ENCODE assay signal across 23 cellular contexts in genomic region chr4:59973496-59973895, GRCh38.
"Had no signal": no experiment of that assay in that cellular context is flagged by ENCODE, and none has a peak within 500 bp of the region (broad histone marks: within the 10 kb centered on the region; RNA-seq: fewer than 3 reads in every experiment).

No MANE protein-coding gene starts in this region.

- H3K4me3 Mint-ChIP-seq: naive thymus-derived CD4-positive, alpha-beta T cell; nephron progenitor cell; stimulated activated memory B cell treated with anti-CD40 and anti-IgM and Interleukin-4, amounts not matched to agents 10 μg/mL and 1 μg/mL and 100 μg/mL, for 72 hours; stimulated activated naive CD8-positive, alpha-beta T cell treated with anti-CD3 and anti-CD28 coated beads, Interleukin-15, Interleukin-2, amounts not matched to agents 100 ng/mL and 50 ng/mL, for 24 hours had no signal

- H3K27me3 ChIP-seq: dorsolateral prefrontal cortex, gastrocnemius medialis, heart right ventricle, spleen, tibial artery, upper lobe of left lung, uterus had no signal

- H3K9me3 Mint-ChIP-seq: nephron progenitor cell; stimulated activated memory B cell treated with anti-CD40 and anti-IgM and Interleukin-4, amounts not matched to agents 10 μg/mL and 1 μg/mL and 100 μg/mL, for 72 hours had no signal

- H3K27ac ChIP-seq: dorsolateral prefrontal cortex, gastrocnemius medialis, heart right ventricle, psoas muscle, right lobe of liver, spleen, tibial artery, upper lobe of left lung, uterus had no signal

- H3K36me3 Mint-ChIP-seq: naive thymus-derived CD4-positive, alpha-beta T cell; stimulated activated memory B cell treated with anti-CD40 and anti-IgM and Interleukin-4, amounts not matched to agents 10 μg/mL and 1 μg/mL and 100 μg/mL, for 72 hours had no signal

- DNase-seq: dorsolateral prefrontal cortex; effector CD8-positive, alpha-beta T cell; gastrocnemius medialis; heart right ventricle; hypothalamus; islet precursor cell; mammary epithelial cell; naive thymus-derived CD4-positive, alpha-beta T cell; nephron progenitor cell; psoas muscle; retina; right lobe of liver; spleen; stimulated activated CD4-positive, alpha-beta T cell treated with anti-CD3 and anti-CD28 coated beads, Interleukin-15, amount 100 ng/mL, for 24 hours; stimulated activated CD4-positive, alpha-beta T cell treated with anti-CD3 and anti-CD28 coated beads, Interleukin-1b, Interleukin-23, amount 100 ng/mL, for 48 hours; stimulated activated CD4-positive, alpha-beta T cell treated with anti-CD3 and anti-CD28 coated beads, Interleukin-4, amount 100 ng/mL, for 24 hours; tibial artery; upper lobe of left lung; uterus had no signal

- H3K27me3 Mint-ChIP-seq: naive thymus-derived CD4-positive, alpha-beta T cell; stimulated activated memory B cell treated with anti-CD40 and anti-IgM and Interleukin-4, amounts not matched to agents 10 μg/mL and 1 μg/mL and 100 μg/mL, for 72 hours; stimulated activated naive CD8-positive, alpha-beta T cell treated with anti-CD3 and anti-CD28 coated beads, Interleukin-15, Interleukin-2, amounts not matched to agents 100 ng/mL and 50 ng/mL, for 24 hours had no signal

- H3K4me1 Mint-ChIP-seq: naive thymus-derived CD4-positive, alpha-beta T cell; nephron progenitor cell; stimulated activated memory B cell treated with anti-CD40 and anti-IgM and Interleukin-4, amounts not matched to agents 10 μg/mL and 1 μg/mL and 100 μg/mL, for 72 hours had no signal

- H3K27ac Mint-ChIP-seq: naive thymus-derived CD4-positive, alpha-beta T cell; nephron progenitor cell; stimulated activated memory B cell treated with anti-CD40 and anti-IgM and Interleukin-4, amounts not matched to agents 10 μg/mL and 1 μg/mL and 100 μg/mL, for 72 hours; stimulated activated naive CD8-positive, alpha-beta T cell treated with anti-CD3 and anti-CD28 coated beads, Interleukin-15, Interleukin-2, amounts not matched to agents 100 ng/mL and 50 ng/mL, for 24 hours had no signal

- ATAC-seq: esophagus mucosa; gastrocnemius medialis; heart right ventricle; left lobe of liver; naive thymus-derived CD4-positive, alpha-beta T cell; psoas muscle; right lobe of liver; stimulated activated memory B cell treated with anti-CD40 and anti-IgM and Interleukin-4, amounts not matched to agents 10 μg/mL and 1 μg/mL and 100 μg/mL, for 72 hours had no signal

- H3K36me3 ChIP-seq: gastrocnemius medialis, heart right ventricle, right lobe of liver, spleen, tibial artery, upper lobe of left lung, uterus had no signal

- H3K4me3 ChIP-seq: dorsolateral prefrontal cortex, gastrocnemius medialis, heart right ventricle, psoas muscle, right lobe of liver, spleen, tibial artery, upper lobe of left lung, uterus had no signal
